14 cellular contexts compared by ENCODE assay signal in the genomic region with DNA sequence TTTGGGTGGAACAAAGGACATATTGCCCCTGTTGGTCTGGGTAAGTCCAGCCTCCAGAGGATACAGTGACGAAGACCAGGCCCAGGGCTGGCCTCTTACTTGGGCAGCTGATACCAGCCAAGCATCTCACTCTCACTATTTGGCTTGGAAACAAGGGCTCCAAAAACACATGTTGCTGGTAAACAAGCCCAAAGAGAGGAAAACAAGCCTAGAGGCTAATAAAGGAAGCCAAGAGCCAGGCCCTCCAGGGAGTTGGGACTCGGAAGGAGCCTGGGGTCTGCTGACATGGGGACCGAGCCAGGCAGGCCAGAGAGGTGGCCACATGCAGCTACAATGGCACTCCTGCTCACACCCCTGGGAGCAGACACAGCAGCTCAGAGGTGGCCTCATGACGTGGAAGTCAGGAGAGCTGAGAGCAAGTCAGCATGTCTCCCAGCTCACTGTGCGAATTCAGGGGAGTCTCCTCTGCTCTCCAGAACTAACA. TPM values are rescaled to one million over a fixed set of nuclear protein-coding genes. Genes with fewer than 3 reads are reported as not detected.
DNase-seq lines count a peak whose midpoint lies in the region; ATAC-seq and TF ChIP-seq lines count a peak whose summit lies in the region.
"Had no signal": no experiment of that assay in that cellular context is flagged by ENCODE, and none has a peak within 500 bp of the region (broad histone marks: within the 10 kb centered on the region; RNA-seq: fewer than 3 reads in every experiment).

No MANE protein-coding gene starts in this region.

- no peaks in the 10 kb centered on the region for H3K36me3 Mint-ChIP-seq in CD8-positive, alpha-beta memory T cell

- H3K4me3 Mint-ChIP-seq in CD8-positive, alpha-beta memory T cell = no peak overlapping the region
- H3K4me3 Mint-ChIP-seq: stimulated activated naive CD8-positive, alpha-beta T cell treated with anti-CD3 and anti-CD28 coated beads, Interleukin-15, amount 100 ng/mL, for 72 hours had no signal

- H3K27ac Mint-ChIP-seq in CD8-positive, alpha-beta memory T cell = no peak overlapping the region
- H3K27ac Mint-ChIP-seq: stimulated activated naive CD8-positive, alpha-beta T cell treated with anti-CD3 and anti-CD28 coated beads, Interleukin-15, amount 100 ng/mL, for 72 hours had no signal

- H3K36me3 ChIP-seq in left lung = no peaks in the 10 kb centered on the region
- H3K36me3 ChIP-seq in CD8-positive, alpha-beta memory T cell (ENCODE audit: insufficient read depth, low read length) = no peaks in the 10 kb centered on the region

- CTCF ChIA-PET in CD8-positive, alpha-beta memory T cell (lab: Charles Lee) = no interaction called here

- H3K27me3 ChIP-seq in left lung = no peaks in the 10 kb centered on the region
- no peaks in the 10 kb centered on the region for H3K27me3 ChIP-seq in CD8-positive, alpha-beta memory T cell (ENCODE audit: insufficient read depth, low read length, poor library complexity, severe bottlenecking)

- H3K4me1 ChIP-seq in left lung = peaks cover 51 to 82% of the 10 kb centered on the region in 2 donors
- no peaks in the 10 kb centered on the region for H3K4me1 ChIP-seq in CD8-positive, alpha-beta memory T cell (ENCODE audit: insufficient read depth, low read length)

- peaks cover 23 to 40% of the 10 kb centered on the region in 2 donors for H3K27me3 Mint-ChIP-seq in CD8-positive, alpha-beta memory T cell

- H3K4me1 Mint-ChIP-seq in CD8-positive, alpha-beta memory T cell = peaks cover 0 to 2% (median under 1%) of the 10 kb centered on the region in 3 donors

- ATAC-seq in left lung (no peak), GM19035 (IDR thresholded peaks at IDR 0.05; ENCODE audit: unreplicated experiment) (no peak), HG02840 (IDR thresholded peaks at IDR 0.05; ENCODE audit: low FRiP score, unreplicated experiment) (no peak)
- ATAC-seq: stimulated activated naive CD8-positive, alpha-beta T cell treated with anti-CD3 and anti-CD28 coated beads, Interleukin-15, amount 100 ng/mL, for 72 hours had no signal

- TF ChIP-seq CTCF in AG09309 (IDR thresholded peaks at IDR 0.05; ENCODE audit: control insufficient read depth, insufficient read depth, low read depth, low read length, missing control alignments) = no peak
- TF ChIP-seq CTCF in choroid plexus epithelial cell (conservative IDR thresholded peaks at IDR 0.05; ENCODE audit: low read depth, low read length) = no peak
- no peak for TF ChIP-seq CTCF in left lung (IDR thresholded peaks at IDR 0.05)

- POLR2A ChIA-PET in CD8-positive, alpha-beta memory T cell (lab: Charles Lee) = no interaction called here

- DNase-seq in AG09309 (ENCODE audit: low read depth) (no peak), choroid plexus epithelial cell (ENCODE audit: low read depth) (peak; percentile 26), left lung (no peak)
- DNase-seq in activated CD4-positive, CD25-positive, alpha-beta regulatory T cell treated with anti-CD3 and anti-CD28 coated beads, Interleukin-2, amount 50 U/mL, for 72 hours = no peak
- DNase-seq in CD8-positive, alpha-beta memory T cell = no peak
- DNase-seq: activated CD8-positive, alpha-beta memory T cell treated with anti-CD3 and anti-CD28 coated beads, Interleukin-2, amount 50 U/mL, for 48 hours; AML-193; amniotic stem cell; SHP77 treated with DMSO at 0.1 percent for 48 hours; stimulated activated CD4-positive, alpha-beta T cell treated with anti-CD3 and anti-CD28 coated beads, Interleukin-4, amount 100 ng/mL, for 24 hours; stimulated activated naive CD8-positive, alpha-beta T cell treated with anti-CD3 and anti-CD28 coated beads, Interleukin-15, amount 100 ng/mL, for 72 hours had no signal

- H3K4me3 ChIP-seq in AG09309 (ENCODE audit: control insufficient read depth, low read depth, low read length) (peak overlapping the region; percentile 30), choroid plexus epithelial cell (ENCODE audit: low read depth, low read length) (peak overlapping the region; percentile 6), left lung (no peak overlapping the region), skin epidermis (peak overlapping the region in 1 of 7 experiments; percentile 3)
- H3K4me3 ChIP-seq in CD8-positive, alpha-beta memory T cell (ENCODE audit: low read length) = no peak overlapping the region

- no peaks in the 10 kb centered on the region for H3K9me3 ChIP-seq in left lung
- no peaks in the 10 kb centered on the region for H3K9me3 ChIP-seq in CD8-positive, alpha-beta memory T cell (ENCODE audit: low read length)

- intact Hi-C loops in left lung (cut with DNase I) = no loop called here

- H3K27ac ChIP-seq in left lung (peak overlapping the region; percentile 18 to 94), skin epidermis (peak overlapping the region in 17 of 21 experiments; percentile 10 to 96 (median 57))
- H3K27ac ChIP-seq in CD8-positive, alpha-beta memory T cell (ENCODE audit: low read depth, low read length) = no peak overlapping the region

- no peaks in the 10 kb centered on the region for H3K9me3 Mint-ChIP-seq in CD8-positive, alpha-beta memory T cell
- H3K9me3 Mint-ChIP-seq: stimulated activated naive CD8-positive, alpha-beta T cell treated with anti-CD3 and anti-CD28 coated beads, Interleukin-15, amount 100 ng/mL, for 72 hours had no signal

RNA-seq across cellular contexts. Expression of gene SPARC, which starts 5.7 kb away (rescaled TPM):
- total RNA-seq in left lung = 1,000 to 10,000 TPM; 1,647 to 5,045 TPM
- total RNA-seq in CD8-positive, alpha-beta memory T cell = under 1 TPM; 0.22 to 0.31 TPM
- polyA plus RNA-seq in CD8-positive, alpha-beta memory T cell = not detected

Comparison
In these comparisons a context has a peak if more than half of its experiments do, and no peak if none do; other contexts are left out.
1. H3K4me3 ChIP-seq: peak in AG09309 (single experiment) and choroid plexus epithelial cell (single experiment); none in left lung (0 of 2) and CD8-positive, alpha-beta memory T cell (single experiment).
2. RNA of gene SPARC, which starts 5.7 kb away (total RNA-seq): 1,647 to 5,045 TPM in left lung; 0.22 to 0.31 TPM in CD8-positive, alpha-beta memory T cell; every median in the first group is over 1,000 times any median in the second.